Comparison of ENCODE assay signal across 4 cellular contexts in genomic region chr13:27470042-27470830, GRCh38.
"Had no signal": no experiment of that assay in that cellular context is flagged by ENCODE, and none has a peak within 500 bp of the region (broad histone marks: within the 10 kb centered on the region; RNA-seq: fewer than 3 reads in every experiment).

No MANE protein-coding gene starts in this region.

- H3K4me2 ChIP-seq: GM23338 had no signal

- H3K4me3 Mint-ChIP-seq: GM23338, H9 had no signal

- DNase-seq: H9, HCEC 1CT, IMR-90 had no signal

- H3K4me3 ChIP-seq: GM23338 had no signal

- ATAC-seq: GM23338 had no signal

- H2AFZ ChIP-seq: GM23338 had no signal

- H3K9me3 Mint-ChIP-seq: GM23338 had no signal

- H3K4me1 Mint-ChIP-seq: GM23338, H9 had no signal

- H3K27ac Mint-ChIP-seq: GM23338, H9 had no signal
